In the genomic region with DNA sequence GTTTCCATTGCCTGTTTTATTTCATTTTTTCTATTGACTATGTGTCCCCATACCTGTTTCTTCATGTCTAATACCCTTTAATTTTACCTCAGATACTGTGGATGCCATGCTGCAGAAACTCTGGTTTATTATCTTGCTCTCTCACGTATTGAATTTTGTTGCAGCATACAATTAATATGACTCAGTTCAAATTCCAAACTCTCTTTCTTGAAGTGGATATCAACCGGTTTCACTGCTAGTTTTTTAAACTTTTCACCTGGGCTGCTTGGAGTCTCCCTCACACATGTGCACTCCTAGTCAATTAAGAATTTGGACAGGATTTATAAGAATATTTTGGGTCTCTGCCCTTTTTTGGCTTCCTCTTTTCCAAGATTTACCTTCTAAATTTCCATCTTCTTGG, we compare ENCODE assay signal across 25 cellular contexts.
"Had no signal": no experiment of that assay in that cellular context is flagged by ENCODE, and none has a peak within 500 bp of the region (broad histone marks: within the 10 kb centered on the region; RNA-seq: fewer than 3 reads in every experiment).

No MANE protein-coding gene starts in this region.

- ATAC-seq: foreskin keratinocyte; gastroesophageal sphincter; heart left ventricle; left colon; left lobe of liver; left ventricle myocardium superior; lower lobe of right lung; mucosa of descending colon; naive thymus-derived CD8-positive, alpha-beta T cell had no signal

- H3K4me3 ChIP-seq: colonic mucosa, esophagus muscularis mucosa, gastroesophageal sphincter, heart left ventricle, hepatocyte, lower lobe of right lung, mucosa of descending colon had no signal

- H3K4me1 ChIP-seq: colonic mucosa, esophagus muscularis mucosa, gastroesophageal sphincter, heart left ventricle, lower lobe of right lung had no signal

- H3K36me3 ChIP-seq: colonic mucosa, esophagus muscularis mucosa, gastroesophageal sphincter, heart left ventricle, lower lobe of right lung had no signal

- H3K4me2 ChIP-seq: hepatocyte had no signal

- H3K27ac ChIP-seq: colonic mucosa, epithelial cell of prostate, esophagus muscularis mucosa, foreskin keratinocyte, gastroesophageal sphincter, heart left ventricle, hepatocyte, lower lobe of right lung had no signal

- FAIRE-seq: endothelial cell of umbilical vein, frontal cortex, kidney had no signal

- H3K27me3 ChIP-seq: colonic mucosa, esophagus muscularis mucosa, foreskin keratinocyte, gastroesophageal sphincter, heart left ventricle, hepatocyte had no signal

- DNase-seq: colonic mucosa; cortex of kidney; effector memory CD4-positive, alpha-beta T cell; erythroblast; heart left ventricle; hypothalamus; immature natural killer cell; islet precursor cell; kidney; kidney glomerular epithelial cell; left colon; left ventricle myocardium superior; lower lobe of right lung; mesenchymal stem cell; mucosa of descending colon; naive B cell; naive thymus-derived CD8-positive, alpha-beta T cell had no signal

- H2AFZ ChIP-seq: hepatocyte had no signal

- H3K79me2 ChIP-seq: hepatocyte had no signal

- H3K9me3 ChIP-seq: colonic mucosa, lower lobe of right lung, mucosa of descending colon had no signal
